Comparison of ENCODE assay signal across 29 cellular contexts in genomic region chr1:28889357-28889756, GRCh38. TPM values are rescaled to one million over a fixed set of nuclear protein-coding genes. Genes with fewer than 3 reads are reported as not detected.
DNase-seq lines count a peak whose midpoint lies in the region; ATAC-seq and TF ChIP-seq lines count a peak whose summit lies in the region.
"Had no signal": no experiment of that assay in that cellular context is flagged by ENCODE, and none has a peak within 500 bp of the region (broad histone marks: within the 10 kb centered on the region; RNA-seq: fewer than 3 reads in every experiment).

No MANE protein-coding gene starts in this region.

- DNase-seq in activated naive CD4-positive, alpha-beta T cell treated with anti-CD3 and anti-CD28 coated beads, Interleukin-2, amount 10 ng/mL, durations not matched to agents 7 days and 5 days = no peak
- DNase-seq in activated naive CD4-positive, alpha-beta T cell treated with anti-CD3 and anti-CD28 coated beads, Interleukin-2, amount 50 U/mL, for 16 hours = no peak
- no peak for DNase-seq in Calu3
- DNase-seq in activated T-helper 2 cell treated with anti-CD3 and anti-CD28 coated beads, Interferon-gamma antibody, Interleukin-2, Interleukin-4, amounts not matched to agents 10 μg/mL and 5 μg/mL and 100 μg/mL, durations not matched to agents 14 hours and 24 hours and 36 hours (ENCODE audit: low spot score) = no peak
- DNase-seq in stimulated activated effector memory CD8-positive, alpha-beta T cell treated with anti-CD3 and anti-CD28 coated beads, Interleukin-12 subunit alpha, Interleukin-12 subunit beta, amount 100 ng/mL, for 72 hours (ENCODE audit: low spot score in 2 of 2) = no peak
- DNase-seq in activated effector memory CD4-positive, alpha-beta T cell treated with anti-CD3 and anti-CD28 coated beads, Interleukin-2, amount 50 U/mL, for 16 hours = no peak
- no peak for DNase-seq in GM10266 (ENCODE audit: extremely low spot score)
- DNase-seq in germinal center (ENCODE audit: low spot score) = no peak
- DNase-seq: activated CD4-positive, CD25-positive, alpha-beta regulatory T cell treated with anti-CD3 and anti-CD28 coated beads, Interleukin-2, amount 50 U/mL, for 72 hours; activated gamma-delta T cell; amygdala; colonic mucosa; DMS 273 treated with DMSO at 0.1 percent for 48 hours; endodermal cell; hypothalamus; IMR-90; left ventricle myocardium inferior; NCI-H1105; NCI-H2081; NCI-H345; NCI-H774; nephron progenitor cell; spleen; stimulated activated CD4-positive, alpha-beta T cell treated with anti-CD3 and anti-CD28 coated beads, Interleukin-2, amount 100 ng/mL, for 48 hours; stimulated activated naive B cell treated with anti-CD40 and anti-IgM and Interleukin-4, amounts not matched to agents 10 μg/mL and 1 μg/mL and 100 μg/mL, for 72 hours; uterus had no signal

- H3K9me3 Mint-ChIP-seq in activated naive CD4-positive, alpha-beta T cell treated with anti-CD3 and anti-CD28 coated beads, Interleukin-2, amount 10 ng/mL, durations not matched to agents 7 days and 5 days = no peaks in the 10 kb centered on the region
- H3K9me3 Mint-ChIP-seq in Calu3 (ENCODE audit: low read depth, unreplicated experiment) = no peaks in the 10 kb centered on the region
- no peaks in the 10 kb centered on the region for H3K9me3 Mint-ChIP-seq in activated T-helper 2 cell treated with anti-CD3 and anti-CD28 coated beads, Interferon-gamma antibody, Interleukin-2, Interleukin-4, amounts not matched to agents 10 μg/mL and 5 μg/mL and 100 μg/mL, durations not matched to agents 14 hours and 24 hours and 36 hours
- H3K9me3 Mint-ChIP-seq in stimulated activated effector memory CD8-positive, alpha-beta T cell treated with anti-CD3 and anti-CD28 coated beads, Interleukin-12 subunit alpha, Interleukin-12 subunit beta, amount 100 ng/mL, for 72 hours = no peaks in the 10 kb centered on the region
- H3K9me3 Mint-ChIP-seq: endodermal cell; mesothelial cell of epicardium; nephron progenitor cell; stimulated activated naive B cell treated with anti-CD40 and anti-IgM and Interleukin-4, amounts not matched to agents 10 μg/mL and 1 μg/mL and 100 μg/mL, for 72 hours had no signal

- CTCF ChIA-PET in activated naive CD4-positive, alpha-beta T cell treated with anti-CD3 and anti-CD28 coated beads, Interleukin-2, amount 10 ng/mL, durations not matched to agents 7 days and 5 days (lab: Charles Lee) = interaction anchor here (1.0 kb wide), 2 partner anchors 25 to 144 kb away, joined by 3 to 4 read pairs; partner anchors contain the start of gene EPB41
- CTCF ChIA-PET in Calu3 (lab: Charles Lee) = no interaction called here

- no peak overlapping the region for H3K27ac Mint-ChIP-seq in activated naive CD4-positive, alpha-beta T cell treated with anti-CD3 and anti-CD28 coated beads, Interleukin-2, amount 10 ng/mL, durations not matched to agents 7 days and 5 days
- H3K27ac Mint-ChIP-seq in Calu3 (ENCODE audit: unreplicated experiment) = no peak overlapping the region
- H3K27ac Mint-ChIP-seq in activated T-helper 2 cell treated with anti-CD3 and anti-CD28 coated beads, Interferon-gamma antibody, Interleukin-2, Interleukin-4, amounts not matched to agents 10 μg/mL and 5 μg/mL and 100 μg/mL, durations not matched to agents 14 hours and 24 hours and 36 hours = no peak overlapping the region
- peak overlapping the region; percentile 34 for H3K27ac Mint-ChIP-seq in stimulated activated effector memory CD8-positive, alpha-beta T cell treated with anti-CD3 and anti-CD28 coated beads, Interleukin-12 subunit alpha, Interleukin-12 subunit beta, amount 100 ng/mL, for 72 hours
- H3K27ac Mint-ChIP-seq: endodermal cell; mesothelial cell of epicardium; nephron progenitor cell; stimulated activated naive B cell treated with anti-CD40 and anti-IgM and Interleukin-4, amounts not matched to agents 10 μg/mL and 1 μg/mL and 100 μg/mL, for 72 hours had no signal

- ATAC-seq in stimulated activated effector memory CD8-positive, alpha-beta T cell treated with anti-CD3 and anti-CD28 coated beads, Interleukin-12 subunit alpha, Interleukin-12 subunit beta, amount 100 ng/mL, for 72 hours = no peak
- ATAC-seq: gastroesophageal sphincter; Right ventricle myocardium inferior; stimulated activated naive B cell treated with anti-CD40 and anti-IgM and Interleukin-4, amounts not matched to agents 10 μg/mL and 1 μg/mL and 100 μg/mL, for 72 hours had no signal

- H3K4me1 Mint-ChIP-seq in activated naive CD4-positive, alpha-beta T cell treated with anti-CD3 and anti-CD28 coated beads, Interleukin-2, amount 10 ng/mL, durations not matched to agents 7 days and 5 days = peaks cover 55% of the 10 kb centered on the region
- peaks cover 23% of the 10 kb centered on the region for H3K4me1 Mint-ChIP-seq in Calu3 (ENCODE audit: low read depth, unreplicated experiment)
- peaks cover 40% of the 10 kb centered on the region for H3K4me1 Mint-ChIP-seq in activated T-helper 2 cell treated with anti-CD3 and anti-CD28 coated beads, Interferon-gamma antibody, Interleukin-2, Interleukin-4, amounts not matched to agents 10 μg/mL and 5 μg/mL and 100 μg/mL, durations not matched to agents 14 hours and 24 hours and 36 hours (ENCODE audit: low read depth)
- H3K4me1 Mint-ChIP-seq in stimulated activated effector memory CD8-positive, alpha-beta T cell treated with anti-CD3 and anti-CD28 coated beads, Interleukin-12 subunit alpha, Interleukin-12 subunit beta, amount 100 ng/mL, for 72 hours = peaks cover 69% of the 10 kb centered on the region

- peaks cover 11% of the 10 kb centered on the region for H3K36me3 Mint-ChIP-seq in activated naive CD4-positive, alpha-beta T cell treated with anti-CD3 and anti-CD28 coated beads, Interleukin-2, amount 10 ng/mL, durations not matched to agents 7 days and 5 days
- H3K36me3 Mint-ChIP-seq in Calu3 (ENCODE audit: insufficient read depth, unreplicated experiment) = peaks cover 33% of the 10 kb centered on the region
- H3K36me3 Mint-ChIP-seq in activated T-helper 2 cell treated with anti-CD3 and anti-CD28 coated beads, Interferon-gamma antibody, Interleukin-2, Interleukin-4, amounts not matched to agents 10 μg/mL and 5 μg/mL and 100 μg/mL, durations not matched to agents 14 hours and 24 hours and 36 hours (ENCODE audit: low read depth) = peaks cover 3% of the 10 kb centered on the region
- H3K36me3 Mint-ChIP-seq in stimulated activated effector memory CD8-positive, alpha-beta T cell treated with anti-CD3 and anti-CD28 coated beads, Interleukin-12 subunit alpha, Interleukin-12 subunit beta, amount 100 ng/mL, for 72 hours = peaks cover 36% of the 10 kb centered on the region
- H3K36me3 Mint-ChIP-seq: mesothelial cell of epicardium had no signal

- BruUV-seq in Calu3 (replicated peaks; lab: Mats Ljungman, UMichigan) = no TSS peak

- intact Hi-C loops in Calu3 (cut with micrococcal nuclease; ENCODE audit: unreplicated experiment) = no loop called here
- intact Hi-C loops in activated T-helper 2 cell treated with anti-CD3 and anti-CD28 coated beads, Interferon-gamma antibody, Interleukin-2, Interleukin-4, amounts not matched to agents 10 μg/mL and 5 μg/mL and 100 μg/mL, durations not matched to agents 14 hours and 24 hours and 36 hours (cut with micrococcal nuclease) = loop anchor here (5.0 kb wide), 1 partner anchor 247 kb away; the partner anchor contains the start of gene TAF12

- H3K4me3 Mint-ChIP-seq in activated naive CD4-positive, alpha-beta T cell treated with anti-CD3 and anti-CD28 coated beads, Interleukin-2, amount 10 ng/mL, durations not matched to agents 7 days and 5 days = peak overlapping the region; percentile 27
- H3K4me3 Mint-ChIP-seq in Calu3 (ENCODE audit: low read depth, unreplicated experiment) = peak overlapping the region; percentile 92
- H3K4me3 Mint-ChIP-seq in activated T-helper 2 cell treated with anti-CD3 and anti-CD28 coated beads, Interferon-gamma antibody, Interleukin-2, Interleukin-4, amounts not matched to agents 10 μg/mL and 5 μg/mL and 100 μg/mL, durations not matched to agents 14 hours and 24 hours and 36 hours (ENCODE audit: low read depth) = peak overlapping the region; percentile 11
- no peak overlapping the region for H3K4me3 Mint-ChIP-seq in stimulated activated effector memory CD8-positive, alpha-beta T cell treated with anti-CD3 and anti-CD28 coated beads, Interleukin-12 subunit alpha, Interleukin-12 subunit beta, amount 100 ng/mL, for 72 hours
- H3K4me3 Mint-ChIP-seq: endodermal cell, mesothelial cell of epicardium had no signal

- H3K27me3 Mint-ChIP-seq in activated naive CD4-positive, alpha-beta T cell treated with anti-CD3 and anti-CD28 coated beads, Interleukin-2, amount 10 ng/mL, durations not matched to agents 7 days and 5 days = peaks cover 3% of the 10 kb centered on the region
- no peaks in the 10 kb centered on the region for H3K27me3 Mint-ChIP-seq in Calu3 (ENCODE audit: unreplicated experiment)
- H3K27me3 Mint-ChIP-seq in activated T-helper 2 cell treated with anti-CD3 and anti-CD28 coated beads, Interferon-gamma antibody, Interleukin-2, Interleukin-4, amounts not matched to agents 10 μg/mL and 5 μg/mL and 100 μg/mL, durations not matched to agents 14 hours and 24 hours and 36 hours (ENCODE audit: low read depth) = no peaks in the 10 kb centered on the region
- H3K27me3 Mint-ChIP-seq: stimulated activated naive B cell treated with anti-CD40 and anti-IgM and Interleukin-4, amounts not matched to agents 10 μg/mL and 1 μg/mL and 100 μg/mL, for 72 hours had no signal

- TF ChIP-seq CTCF in Calu3 (IDR thresholded peaks at IDR 0.05; ENCODE audit: unreplicated experiment) (no peak), GM10266 (IDR thresholded peaks at IDR 0.05; ENCODE audit: control insufficient read depth, insufficient read depth, low read depth, missing control alignments) (no peak)

RNA-seq across cellular contexts. Expression of gene EPB41, which starts 25.0 kb away (rescaled TPM):
- total RNA-seq in Calu3 (2022) = 40.7 and 46.2 TPM in 2 replicates
- 62.6 and 68.0 TPM in 2 replicates for total RNA-seq in activated T-helper 2 cell treated with anti-CD3 and anti-CD28 coated beads, Interferon-gamma antibody, Interleukin-2, Interleukin-4, amounts not matched to agents 10 μg/mL and 5 μg/mL and 100 μg/mL, durations not matched to agents 14 hours and 24 hours and 36 hours
